ENCODE assay signal across 1 cellular context in genomic region chr5:172717481-172718195, GRCh38.
TF ChIP-seq lines count a peak whose summit lies in the region.

No MANE protein-coding gene starts in this region.

TF ChIP-seq in IMR-90, 13 proteins besides CTCF, POLR2A, EP300 and RAD21:
- TF ChIP-seq RFX5 (IDR thresholded peaks at IDR 0.05; ENCODE audit: low read depth, low read length) (no peak), RCOR1 (IDR thresholded peaks at IDR 0.05; ENCODE audit: insufficient replicate concordance, low read length) (no peak), BHLHE40 (IDR thresholded peaks at IDR 0.05; ENCODE audit: low read depth, low read length) (no peak), MXI1 (IDR thresholded peaks at IDR 0.05; ENCODE audit: borderline replicate concordance, low read depth, low read length) (no peak), CEBPB (IDR thresholded peaks at IDR 0.05; ENCODE audit: low read depth, low read length) (no peak)
- TF ChIP-seq, protein P1, sequence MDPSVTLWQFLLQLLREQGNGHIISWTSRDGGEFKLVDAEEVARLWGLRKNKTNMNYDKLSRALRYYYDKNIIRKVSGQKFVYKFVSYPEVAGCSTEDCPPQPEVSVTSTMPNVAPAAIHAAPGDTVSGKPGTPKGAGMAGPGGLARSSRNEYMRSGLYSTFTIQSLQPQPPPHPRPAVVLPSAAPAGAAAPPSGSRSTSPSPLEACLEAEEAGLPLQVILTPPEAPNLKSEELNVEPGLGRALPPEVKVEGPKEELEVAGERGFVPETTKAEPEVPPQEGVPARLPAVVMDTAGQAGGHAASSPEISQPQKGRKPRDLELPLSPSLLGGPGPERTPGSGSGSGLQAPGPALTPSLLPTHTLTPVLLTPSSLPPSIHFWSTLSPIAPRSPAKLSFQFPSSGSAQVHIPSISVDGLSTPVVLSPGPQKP (IDR thresholded peaks at IDR 0.05; ENCODE audit: borderline replicate concordance, low read depth, low read length), result no peak
